Comparison of ENCODE assay signal across 21 cellular contexts in the genomic region with DNA sequence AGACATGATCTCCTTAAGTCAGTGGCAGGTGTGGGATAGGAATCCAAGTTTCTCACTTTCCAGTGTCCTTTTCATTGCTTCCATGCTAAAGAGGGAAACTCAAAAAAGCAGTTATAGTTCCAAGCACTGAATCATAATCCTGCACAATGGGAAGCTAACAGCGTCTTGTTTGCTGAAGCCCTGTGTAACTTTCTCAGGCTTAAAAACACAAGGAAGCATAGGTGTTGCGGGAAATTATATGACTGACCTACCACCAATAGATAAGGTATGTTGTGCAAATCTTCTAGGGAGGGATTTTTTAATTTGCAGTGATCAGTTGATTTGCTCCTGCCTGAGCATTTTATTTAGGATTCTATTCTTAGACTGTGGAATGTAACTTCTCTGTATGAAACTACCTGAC.
"Had no signal": no experiment of that assay in that cellular context is flagged by ENCODE, and none has a peak within 500 bp of the region (broad histone marks: within the 10 kb centered on the region; RNA-seq: fewer than 3 reads in every experiment).

No MANE protein-coding gene starts in this region.

- ATAC-seq: gastroesophageal sphincter, heart left ventricle, left lung, left ventricle myocardium superior, lower lobe of right lung had no signal

- DNase-seq: dermis blood vessel endothelial cell; dorsolateral prefrontal cortex; effector CD4-positive, alpha-beta T cell; effector memory CD4-positive, alpha-beta T cell; heart left ventricle; hypothalamus; immature natural killer cell; islet precursor cell; kidney; kidney glomerular epithelial cell; left lung; left ventricle myocardium superior; lower lobe of right lung; mesenchymal stem cell; midbrain; naive B cell had no signal

- H3K4me2 ChIP-seq: hepatocyte had no signal

- H3K27ac ChIP-seq: coronary artery, dorsolateral prefrontal cortex, esophagus muscularis mucosa, foreskin keratinocyte, gastroesophageal sphincter, heart left ventricle, hepatocyte, left lung, lower lobe of right lung had no signal

- H3K9me3 ChIP-seq: esophagus muscularis mucosa, gastroesophageal sphincter, heart left ventricle, left lung, lower lobe of right lung had no signal

- H3K4me1 ChIP-seq: esophagus muscularis mucosa, gastroesophageal sphincter, heart left ventricle, left lung, lower lobe of right lung had no signal

- H3K4me3 ChIP-seq: coronary artery, dorsolateral prefrontal cortex, esophagus muscularis mucosa, gastroesophageal sphincter, heart left ventricle, hepatocyte, left lung, lower lobe of right lung had no signal

- H2AFZ ChIP-seq: hepatocyte had no signal

- H3K79me2 ChIP-seq: hepatocyte had no signal

- H3K36me3 ChIP-seq: esophagus muscularis mucosa, gastroesophageal sphincter, heart left ventricle, left lung, lower lobe of right lung had no signal

- H3K27me3 ChIP-seq: esophagus muscularis mucosa, foreskin keratinocyte, hepatocyte, left lung had no signal
